In genomic region chr7:129091484-129092002, GRCh38 we compare ENCODE assay signal across 8 cellular contexts. TPM values are rescaled to one million over a fixed set of nuclear protein-coding genes. Genes with fewer than 3 reads are reported as not detected.
A peak's percentile ranks its signal among the peaks of the same experiment; 100 is the strongest.
DNase-seq lines count a peak whose midpoint lies in the region; ATAC-seq and TF ChIP-seq lines count a peak whose summit lies in the region.

No MANE protein-coding gene starts in this region.

- H3K4me3 Mint-ChIP-seq in CD4-positive, alpha-beta memory T cell: no peak overlapping the region

- no peaks in the 10 kb centered on the region for H4K20me1 ChIP-seq in SU-DHL-6 (ENCODE audit: low read depth, low read length)

- WGBS in heart left ventricle, 4 donors: 7 to 9% (median 9%) methylated on average over 11 of the region's 11 CpGs
- 9% methylated on average over 11 of the region's 11 CpGs for WGBS in prostate gland

- peak overlapping the region; percentile 68 for H2AFZ ChIP-seq in SU-DHL-6 (ENCODE audit: low read depth, low read length, severe bottlenecking)

- no peaks in the 10 kb centered on the region for H3K36me3 Mint-ChIP-seq in CD4-positive, alpha-beta memory T cell

- TF ChIP-seq POLR2A in heart left ventricle (IDR thresholded peaks at IDR 0.05) (no peak), prostate gland (IDR thresholded peaks at IDR 0.05) (no peak), vagina (IDR thresholded peaks at IDR 0.05) (no peak)

- POLR2A ChIA-PET in CD4-positive, alpha-beta memory T cell (lab: Charles Lee; ENCODE audit: partially characterized antibody): interaction anchor here (1.0 kb wide), 1 partner anchor 37 kb away, joined by 3 read pairs; the partner anchor contains the start of gene TNPO3

- H3K9ac ChIP-seq in SU-DHL-6 (ENCODE audit: low read length): peak overlapping the region; percentile 4; the same call in 1 of the 2 replicates

- no peaks in the 10 kb centered on the region for H3K79me2 ChIP-seq in SU-DHL-6 (ENCODE audit: insufficient read depth, low read length)

- no peaks in the 10 kb centered on the region for H3K9me2 ChIP-seq in SU-DHL-6 (replicated peaks; ENCODE audit: insufficient read depth, low read length)

- no peaks in the 10 kb centered on the region for H3K9me3 Mint-ChIP-seq in CD4-positive, alpha-beta memory T cell

- ATAC-seq in GM21737 (IDR thresholded peaks at IDR 0.05; ENCODE audit: unreplicated experiment) (peak; percentile 56), heart left ventricle (peak; percentile 74 to 86 (median 80))

- peak; percentile 71 to 80 (median 78) for DNase-seq in CD4-positive, alpha-beta memory T cell
- DNase-seq in NCI-H1105 (lab: John Stamatoyannopoulos, UW) (peak; percentile 67), heart left ventricle (peak; percentile 65 to 86 (median 73)), prostate gland (ENCODE audit: low spot score) (peak; percentile 72), vagina (ENCODE audit: extremely low spot score in 2 of 2) (no peak)
- peak; percentile 78 for DNase-seq in activated naive CD8-positive, alpha-beta T cell treated with anti-CD3 and anti-CD28 coated beads, Interleukin-2, amount 50 U/mL, for 16 hours (ENCODE audit: low read depth, low spot score)

- H3K27me3 ChIP-seq in CD4-positive, alpha-beta memory T cell (ENCODE audit: insufficient read depth, low read length): peaks cover 3% of the 10 kb centered on the region
- H3K27me3 ChIP-seq in SU-DHL-6 (ENCODE audit: low read length) (no peaks in the 10 kb centered on the region), heart left ventricle (no peaks in the 10 kb centered on the region), prostate gland (replicated peaks; ENCODE audit: insufficient read depth) (no peaks in the 10 kb centered on the region), vagina (no peaks in the 10 kb centered on the region)

- peak; percentile 94 for TF ChIP-seq CTCF in SU-DHL-6 (IDR thresholded peaks at IDR 0.05; ENCODE audit: insufficient read depth, low read length, poor library complexity, severe bottlenecking)
- TF ChIP-seq CTCF in heart left ventricle (IDR thresholded peaks at IDR 0.05): peak; percentile 89 to 98 (median 95)
- TF ChIP-seq CTCF in prostate gland (IDR thresholded peaks at IDR 0.05): peak; percentile 87 to 95 (median 92)
- TF ChIP-seq CTCF in vagina (IDR thresholded peaks at IDR 0.05): peak; percentile 75 to 86 (median 81)

- H3K36me3 ChIP-seq in CD4-positive, alpha-beta memory T cell (ENCODE audit: insufficient read depth, low read length): no peaks in the 10 kb centered on the region
- H3K36me3 ChIP-seq in SU-DHL-6 (ENCODE audit: low read length) (no peaks in the 10 kb centered on the region), heart left ventricle (no peaks in the 10 kb centered on the region), prostate gland (no peaks in the 10 kb centered on the region), vagina (no peaks in the 10 kb centered on the region)

- no peak overlapping the region for H3K27ac ChIP-seq in CD4-positive, alpha-beta memory T cell (ENCODE audit: low read depth, low read length)
- H3K27ac ChIP-seq in SU-DHL-6 (ENCODE audit: low read depth, low read length) (peak overlapping the region; percentile 28), heart left ventricle (no peak overlapping the region), prostate gland (no peak overlapping the region), vagina (no peak overlapping the region)

- H3K27me3 Mint-ChIP-seq in CD4-positive, alpha-beta memory T cell: no peaks in the 10 kb centered on the region

- no peak overlapping the region for H3K4me3 ChIP-seq in CD4-positive, alpha-beta memory T cell (ENCODE audit: low read length in 2 of 2)
- H3K4me3 ChIP-seq in SU-DHL-6 (ENCODE audit: insufficient read depth, low read length, poor library complexity, severe bottlenecking) (no peak overlapping the region), heart left ventricle (no peak overlapping the region), prostate gland (no peak overlapping the region), vagina (no peak overlapping the region)

- H3K4me2 ChIP-seq in SU-DHL-6 (ENCODE audit: low read depth, low read length, poor library complexity, severe bottlenecking): peak overlapping the region; percentile 19

- CTCF ChIA-PET in CD4-positive, alpha-beta memory T cell (lab: Charles Lee; ENCODE audit: partially characterized antibody): interaction anchor here (0.7 to 4.2 kb wide), 44 partner anchors 8 to 630 kb away, joined by 3 to 41 read pairs (median 5); partner anchors contain the start of genes ATP6V1F and TNPO3

- intact Hi-C loops in CD4-positive, alpha-beta memory T cell (cut with micrococcal nuclease): loop anchor here (2.0 to 5.0 kb wide), 2 partner anchors 37 to 484 kb away; partner anchors contain the start of gene TNPO3
- intact Hi-C loops in heart left ventricle (cut with DNase I) (loop anchor here (1.0 to 5.0 kb wide), 5 partner anchors 183 to 189 kb away; no protein-coding TSS in a partner anchor), prostate gland (cut with DNase I) (loop anchor here (2.0 kb wide), 1 partner anchor 187 kb away; no protein-coding TSS in a partner anchor), vagina (cut with DNase I) (no loop called here)

- peak overlapping the region in 5 of 7 donors; percentile 1 to 70 (median 54) for H3K27ac Mint-ChIP-seq in CD4-positive, alpha-beta memory T cell

- no peaks in the 10 kb centered on the region for H3K9me3 ChIP-seq in CD4-positive, alpha-beta memory T cell (ENCODE audit: control insufficient read depth in 1 of 2, low read length in 2 of 2)
- H3K9me3 ChIP-seq in SU-DHL-6 (ENCODE audit: insufficient read depth, low read length): no peaks in the 10 kb centered on the region
- no peaks in the 10 kb centered on the region for H3K9me3 ChIP-seq in heart left ventricle
- no peaks in the 10 kb centered on the region for H3K9me3 ChIP-seq in prostate gland
- H3K9me3 ChIP-seq in vagina: no peaks in the 10 kb centered on the region

- H3F3A ChIP-seq in SU-DHL-6 (ENCODE audit: insufficient read depth): peaks cover 14% of the 10 kb centered on the region

- peaks cover 18% of the 10 kb centered on the region for H3K4me1 ChIP-seq in CD4-positive, alpha-beta memory T cell (ENCODE audit: insufficient read depth, low read length)
- H3K4me1 ChIP-seq in heart left ventricle (peaks cover 0 to 6% (median 0%) of the 10 kb centered on the region in 12 donors), prostate gland (replicated peaks) (no peaks in the 10 kb centered on the region), vagina (no peaks in the 10 kb centered on the region)

- H3K4me1 Mint-ChIP-seq in CD4-positive, alpha-beta memory T cell: peaks cover 10 to 24% (median 16%) of the 10 kb centered on the region in 4 donors

RNA-seq across cellular contexts. Expression of gene TNPO3, which starts 36.6 kb away (rescaled TPM):
- total RNA-seq in CD4-positive, alpha-beta memory T cell: 10 to 100 TPM; 41.7 to 44.5 TPM
- polyA plus RNA-seq in CD4-positive, alpha-beta memory T cell: 10 to 100 TPM; 34.4 to 41.1 TPM
- total RNA-seq in heart left ventricle: 10 to 100 TPM; 25.3 to 42.4 (median 32.8) TPM
- polyA plus RNA-seq in heart left ventricle: 10 to 100 TPM; 11.0 to 31.1 TPM
- 10 to 100 TPM; 32.2 to 42.3 TPM for total RNA-seq in prostate gland
- 33.9 TPM for total RNA-seq in vagina

RNA-seq across cellular contexts. Expression of gene TSPAN33, which starts 53.0 kb away (rescaled TPM):
- total RNA-seq in CD4-positive, alpha-beta memory T cell: 1 to 10 TPM in 1 of 2 experiments, under 1 TPM in 1; 0.83 to 1.0 TPM
- 1 to 10 TPM in 1 of 2 donors, under 1 TPM in 1; 0.89 to 6.3 TPM for polyA plus RNA-seq in CD4-positive, alpha-beta memory T cell
- total RNA-seq in heart left ventricle: 10 to 100 TPM in 4 of 9 donors, 1 to 10 TPM in 5; 4.9 to 21.5 (median 8.9) TPM
- polyA plus RNA-seq in heart left ventricle: 1 to 10 TPM; 3.0 to 5.6 TPM
- total RNA-seq in prostate gland: 10 to 100 TPM in 1 of 2 donors, 1 to 10 TPM in 1; 8.4 to 47.7 TPM
- 2.7 TPM for total RNA-seq in vagina

Comparison
In these comparisons a context has a peak if more than half of its experiments do, and no peak if none do; other contexts are left out.
1. DNase-seq: peak in CD4-positive, alpha-beta memory T cell (5 of 5), NCI-H1105 (single experiment), activated naive CD8-positive, alpha-beta T cell treated with anti-CD3 and anti-CD28 coated beads, Interleukin-2, amount 50 U/mL, for 16 hours (single experiment), heart left ventricle (5 of 5) and prostate gland (single experiment); none in vagina (0 of 2).
2. Peak in every context shown above with its lines, with median percentiles within 50 percentile points of each other: CTCF ChIP-seq.